23 cellular contexts compared by ENCODE assay signal in the genomic region with DNA sequence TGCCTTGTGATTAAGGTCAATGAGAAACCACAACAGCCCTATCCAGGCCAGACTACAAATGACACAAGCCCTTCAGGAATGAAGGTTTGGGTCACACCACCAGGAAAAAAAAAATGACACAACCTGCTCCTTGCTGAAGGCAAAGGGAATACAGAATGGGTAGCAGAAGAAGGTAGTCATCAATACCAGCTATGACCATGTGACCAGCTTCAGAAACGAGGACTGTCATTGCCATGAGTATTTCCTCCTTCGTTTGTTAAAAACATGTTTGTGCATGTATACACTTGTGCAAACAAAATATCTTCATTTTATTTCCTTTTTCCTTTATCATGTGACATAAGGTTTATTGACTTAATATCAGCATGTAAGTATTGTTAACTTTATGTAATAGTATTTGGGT.
"Had no signal": no experiment of that assay in that cellular context is flagged by ENCODE, and none has a peak within 500 bp of the region (broad histone marks: within the 10 kb centered on the region; RNA-seq: fewer than 3 reads in every experiment).

No MANE protein-coding gene starts in this region.

- H3K36me3 ChIP-seq: esophagus muscularis mucosa, gastrocnemius medialis, heart right ventricle, left lung, lower lobe of right lung had no signal

- H3K27ac ChIP-seq: coronary artery, dorsolateral prefrontal cortex, esophagus muscularis mucosa, gastrocnemius medialis, heart right ventricle, left lung, lower lobe of right lung had no signal

- DNase-seq: dermis blood vessel endothelial cell; dorsolateral prefrontal cortex; effector CD4-positive, alpha-beta T cell; effector memory CD4-positive, alpha-beta T cell; foreskin melanocyte; gastrocnemius medialis; glutamatergic neuron; head of caudate nucleus; heart right ventricle; hippocampal formation; left cardiac atrium; left lung; left ventricle myocardium superior; lower lobe of right lung; mesenchymal stem cell; mucosa of descending colon; naive B cell; naive thymus-derived CD8-positive, alpha-beta T cell had no signal

- H3K4me1 ChIP-seq: esophagus muscularis mucosa, gastrocnemius medialis, heart right ventricle, left lung, lower lobe of right lung had no signal

- H3K9me3 ChIP-seq: gastrocnemius medialis, lower lobe of right lung, mucosa of descending colon had no signal

- H3K27me3 ChIP-seq: dorsolateral prefrontal cortex, esophagus muscularis mucosa, gastrocnemius medialis, heart right ventricle, left lung had no signal

- H3K4me3 ChIP-seq: coronary artery, dorsolateral prefrontal cortex, esophagus muscularis mucosa, gastrocnemius medialis, heart right ventricle, left lung, lower lobe of right lung, mucosa of descending colon had no signal

- ATAC-seq: gastrocnemius medialis; heart right ventricle; left cardiac atrium; left lung; left ventricle myocardium superior; lower lobe of right lung; mucosa of descending colon; naive thymus-derived CD8-positive, alpha-beta T cell had no signal

- FAIRE-seq: endothelial cell of umbilical vein, islet of Langerhans, keratinocyte had no signal
